Comparison of ENCODE assay signal across 8 cellular contexts in the genomic region with DNA sequence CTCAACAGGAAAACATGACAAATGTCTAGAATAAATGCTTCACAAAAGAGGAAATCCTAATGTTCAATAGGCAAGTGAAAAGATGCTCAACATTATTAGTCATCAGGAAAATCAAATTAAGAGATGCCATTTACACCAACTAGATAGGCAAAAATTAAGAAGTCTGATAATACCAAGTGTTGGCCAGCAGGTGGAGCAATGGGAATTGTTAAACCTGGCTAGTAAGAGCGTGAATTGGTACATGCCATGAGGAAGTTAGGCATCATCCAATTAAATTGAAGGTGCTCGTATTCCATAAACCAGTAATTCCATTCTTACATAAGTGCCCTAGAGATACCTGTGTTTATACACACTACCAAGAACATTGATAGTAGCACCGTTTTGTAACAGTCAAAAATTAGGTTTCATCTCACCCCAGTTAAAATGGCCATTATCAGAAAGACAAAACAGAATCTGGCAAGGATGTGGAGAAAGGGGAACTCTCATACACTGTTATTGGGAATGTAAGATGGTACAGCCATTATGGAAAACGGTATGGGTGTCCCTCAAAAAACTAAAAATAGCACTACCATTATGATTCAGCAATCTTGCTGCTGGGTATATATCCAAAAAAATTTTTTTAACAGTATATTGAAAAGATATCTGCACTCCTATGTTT. TPM values are rescaled to one million over a fixed set of nuclear protein-coding genes. Genes with fewer than 3 reads are reported as not detected.
DNase-seq lines count a peak whose midpoint lies in the region; ATAC-seq and TF ChIP-seq lines count a peak whose summit lies in the region.

No MANE protein-coding gene starts in this region.

- intact Hi-C loops in CD4-positive, alpha-beta memory T cell (cut with micrococcal nuclease) = loop anchor here (1.0 kb wide), 2 partner anchors 15 to 38 kb away; no protein-coding TSS in a partner anchor

- H3K9me3 ChIP-seq in CD4-positive, alpha-beta memory T cell (ENCODE audit: control insufficient read depth in 1 of 2, low read length in 2 of 2) = no peaks in the 10 kb centered on the region
- H3K9me3 ChIP-seq in osteoblast (ENCODE audit: low read depth, low read length) = no peaks in the 10 kb centered on the region

- H3K36me3 ChIP-seq in CD4-positive, alpha-beta memory T cell (ENCODE audit: insufficient read depth, low read length) = no peaks in the 10 kb centered on the region
- H3K36me3 ChIP-seq in osteoblast (ENCODE audit: insufficient read depth, low read length) = no peaks in the 10 kb centered on the region

- CTCF ChIA-PET in CD4-positive, alpha-beta memory T cell (lab: Charles Lee; ENCODE audit: partially characterized antibody) = interaction anchor here (1.1 to 3.3 kb wide), 5 partner anchors 12 to 253 kb away, joined by 3 to 48 read pairs (median 4); a partner anchor contains a TSS

- H3K27me3 ChIP-seq in CD4-positive, alpha-beta memory T cell (ENCODE audit: insufficient read depth, low read length) = no peaks in the 10 kb centered on the region
- H3K27me3 ChIP-seq in osteoblast (ENCODE audit: insufficient read depth, low read length) = peaks cover 13% of the 10 kb centered on the region

- H3K4me1 Mint-ChIP-seq in CD4-positive, alpha-beta memory T cell = peaks cover 0 to 3% (median 2%) of the 10 kb centered on the region in 4 donors

- no peaks in the 10 kb centered on the region for H3K36me3 Mint-ChIP-seq in CD4-positive, alpha-beta memory T cell

- H3K27ac Mint-ChIP-seq in CD4-positive, alpha-beta memory T cell = no peak overlapping the region

- TF ChIP-seq CTCF in fibroblast of mammary gland (conservative IDR thresholded peaks at IDR 0.05; ENCODE audit: control insufficient read depth, insufficient read depth, low read depth, low read length) (peak; percentile 72), osteoblast (IDR thresholded peaks at IDR 0.05; ENCODE audit: extremely low read depth, low read depth, low read length) (peak; percentile 70)

- peak; percentile 54 to 62 (median 60) for DNase-seq in CD4-positive, alpha-beta memory T cell
- DNase-seq in GM19238 (ENCODE audit: insufficient read length, low spot score) = peak; percentile 20
- peak; percentile 58 for DNase-seq in NCI-H748 treated with DMSO at 0.1 percent for 48 hours (lab: John Stamatoyannopoulos, UW)
- peak; percentile 19 for DNase-seq in activated T-cell treated with anti-CD3 and anti-CD28 coated beads for 4 hours
- DNase-seq in fibroblast of mammary gland (ENCODE audit: low read depth) = peak; percentile 77
- no peak for DNase-seq in osteoblast (ENCODE audit: insufficient read length, low spot score, missing footprints)

- no peaks in the 10 kb centered on the region for H4K20me1 ChIP-seq in osteoblast (ENCODE audit: insufficient read depth, low read length)

- H3K4me3 Mint-ChIP-seq in CD4-positive, alpha-beta memory T cell = no peak overlapping the region

- no peaks in the 10 kb centered on the region for H3K9me3 Mint-ChIP-seq in CD4-positive, alpha-beta memory T cell

- ATAC-seq in HG03571 (IDR thresholded peaks at IDR 0.05; ENCODE audit: unreplicated experiment) (peak; percentile 71), GM18520 (IDR thresholded peaks at IDR 0.05; ENCODE audit: unreplicated experiment) (no peak)

- no peak overlapping the region for H3K27ac ChIP-seq in CD4-positive, alpha-beta memory T cell (ENCODE audit: low read depth, low read length)
- H3K27ac ChIP-seq in osteoblast (ENCODE audit: low read depth, low read length) = no peak overlapping the region

- H3K27me3 Mint-ChIP-seq in CD4-positive, alpha-beta memory T cell = peaks cover 0 to 4% of the 10 kb centered on the region in 2 donors

- POLR2A ChIA-PET in CD4-positive, alpha-beta memory T cell (lab: Charles Lee; ENCODE audit: partially characterized antibody) = interaction anchor here (3.8 kb wide), 1 partner anchor 13 kb away, joined by 29 read pairs; a partner anchor contains a TSS

- H3K79me2 ChIP-seq in osteoblast (ENCODE audit: insufficient read depth, low read length) = no peaks in the 10 kb centered on the region

- peaks cover 3% of the 10 kb centered on the region for H3K4me1 ChIP-seq in CD4-positive, alpha-beta memory T cell (ENCODE audit: insufficient read depth, low read length)
- H3K4me1 ChIP-seq in osteoblast (ENCODE audit: insufficient read depth, low read length) = no peaks in the 10 kb centered on the region

- no peak overlapping the region for H3K4me3 ChIP-seq in CD4-positive, alpha-beta memory T cell (ENCODE audit: low read length in 2 of 2)
- H3K4me3 ChIP-seq in fibroblast of mammary gland (ENCODE audit: control insufficient read depth, low read depth, low read length) = no peak overlapping the region
- no peak overlapping the region for H3K4me3 ChIP-seq in osteoblast (ENCODE audit: insufficient read depth, low read length)

- peak overlapping the region; percentile 14 for H3K4me2 ChIP-seq in osteoblast (ENCODE audit: insufficient read depth, low read length)

- no peak overlapping the region for H2AFZ ChIP-seq in osteoblast (ENCODE audit: low read length)

RNA-seq across cellular contexts. Expression of a gene that starts 14.0 kb away (rescaled TPM):
- 1 to 10 TPM; 9.2 to 9.5 TPM for total RNA-seq in CD4-positive, alpha-beta memory T cell
- 1 to 10 TPM; 1.3 to 2.0 TPM for polyA plus RNA-seq in CD4-positive, alpha-beta memory T cell
- total RNA-seq in osteoblast = 0.29 and 1.1 TPM in 2 replicates

RNA-seq across cellular contexts. Expression of a gene that starts 22.2 kb away (rescaled TPM):
- 1 to 10 TPM; 2.8 to 3.6 TPM for total RNA-seq in CD4-positive, alpha-beta memory T cell
- under 1 TPM; 0.41 to 0.48 TPM for polyA plus RNA-seq in CD4-positive, alpha-beta memory T cell
- 3.2 and 3.3 TPM in 2 replicates for total RNA-seq in osteoblast

RNA-seq across cellular contexts. Expression of a gene that starts 58.5 kb away (rescaled TPM):
- not detected for total RNA-seq in CD4-positive, alpha-beta memory T cell
- polyA plus RNA-seq in CD4-positive, alpha-beta memory T cell = not detected
- not detected in 2 replicates for total RNA-seq in osteoblast

RNA-seq across cellular contexts. Expression of a gene that starts 58.5 kb away (rescaled TPM):
- 10 to 100 TPM; 20.9 to 21.0 TPM for total RNA-seq in CD4-positive, alpha-beta memory T cell
- polyA plus RNA-seq in CD4-positive, alpha-beta memory T cell = 1 to 10 TPM; 7.1 to 9.6 TPM
- 7.6 and 8.5 TPM in 2 replicates for total RNA-seq in osteoblast
